In genomic region chr2:99171377-99172140, GRCh38 we compare ENCODE assay signal across 21 cellular contexts. TPM values are rescaled to one million over a fixed set of nuclear protein-coding genes. Genes with fewer than 3 reads are reported as not detected.
"Had no signal": no experiment of that assay in that cellular context is flagged by ENCODE, and none has a peak within 500 bp of the region (broad histone marks: within the 10 kb centered on the region; RNA-seq: fewer than 3 reads in every experiment).

No MANE protein-coding gene starts in this region.

- H3K27me3 ChIP-seq: breast epithelium, gastrocnemius medialis, left lung, stomach, vagina had no signal

- H3K27ac Mint-ChIP-seq: activated CD4-positive, alpha-beta T cell treated with anti-CD3 and anti-CD28 coated beads, Interleukin-2, amount 10 ng/mL, durations not matched to agents 24 days and 14 days; mesothelial cell of epicardium had no signal

- H3K4me3 Mint-ChIP-seq: activated CD4-positive, alpha-beta T cell treated with anti-CD3 and anti-CD28 coated beads, Interleukin-2, amount 10 ng/mL, durations not matched to agents 24 days and 14 days; mesothelial cell of epicardium; neural crest cell had no signal

- H3K4me3 ChIP-seq: breast epithelium, gastrocnemius medialis, left lung, stomach, vagina had no signal

- H3K4me1 ChIP-seq: breast epithelium, gastrocnemius medialis, left lung, stomach, vagina had no signal

- H3K9me3 ChIP-seq: breast epithelium, gastrocnemius medialis, left lung, stomach, vagina had no signal

- H3K4me1 Mint-ChIP-seq: mesothelial cell of epicardium, neural crest cell had no signal

- H3K27ac ChIP-seq: breast epithelium, gastrocnemius medialis, left lung, stomach, vagina had no signal

- FAIRE-seq: astrocyte had no signal

- ATAC-seq: esophagus mucosa, gastrocnemius medialis, left lung had no signal

- H3K9me3 Mint-ChIP-seq: activated CD4-positive, alpha-beta T cell treated with anti-CD3 and anti-CD28 coated beads, Interleukin-2, amount 10 ng/mL, durations not matched to agents 24 days and 14 days; mesothelial cell of epicardium; neural crest cell had no signal

- H3K36me3 ChIP-seq: breast epithelium had no signal

- H3K27me3 Mint-ChIP-seq: activated CD4-positive, alpha-beta T cell treated with anti-CD3 and anti-CD28 coated beads, Interleukin-2, amount 10 ng/mL, durations not matched to agents 24 days and 14 days had no signal

- DNase-seq: activated CD4-positive, alpha-beta T cell treated with anti-CD3 and anti-CD28 coated beads, Interleukin-2, amount 10 ng/mL, durations not matched to agents 24 days and 14 days; activated CD4-positive, CD25-positive, alpha-beta regulatory T cell; activated effector memory CD4-positive, alpha-beta T cell treated with Interleukin-2 at 50 U/mL for 16 hours; activated T-cell treated with anti-CD3 and anti-CD28 coated beads for 4 hours; cortex of kidney; gastrocnemius medialis; head of caudate nucleus; left lung; stimulated activated CD4-positive, alpha-beta T cell treated with anti-CD3 and anti-CD28 coated beads, Interleukin-12 subunit alpha, Interleukin-12 subunit beta, amount 100 ng/mL, for 4 hours; stimulated activated CD4-positive, alpha-beta T cell treated with anti-CD3 and anti-CD28 coated beads, Interleukin-1b, Interleukin-23, amount 100 ng/mL, for 48 hours; stimulated activated CD8-positive, alpha-beta memory T cell treated with anti-CD3 and anti-CD28 coated beads, Interleukin-4, amount 100 ng/mL, for 48 hours; stomach; T-helper 1 cell; T1000; trophoblast cell had no signal

RNA-seq across cellular contexts. Expression of gene C2orf15, which starts 30.1 kb away (rescaled TPM):
- total RNA-seq: gastrocnemius medialis, vagina had no signal
